In genomic region chr17:78342438-78343098, GRCh38 we compare ENCODE assay signal across 8 cellular contexts. TPM values are rescaled to one million over a fixed set of nuclear protein-coding genes. Genes with fewer than 3 reads are reported as not detected.
DNase-seq lines count a peak whose midpoint lies in the region; ATAC-seq and TF ChIP-seq lines count a peak whose summit lies in the region.

No MANE protein-coding gene starts in this region.

- peak overlapping the region; percentile 40 to 94 (median 94) for H3K27ac Mint-ChIP-seq in nephron
- no peak overlapping the region for H3K27ac Mint-ChIP-seq in activated CD8-positive, alpha-beta memory T cell treated with anti-CD3 and anti-CD28 coated beads, Interleukin-2, amount 10 ng/mL, durations not matched to agents 7 days and 5 days

- no peaks in the 10 kb centered on the region for H3K79me2 ChIP-seq in SU-DHL-6 (ENCODE audit: insufficient read depth, low read length)

- H3K4me2 ChIP-seq in SU-DHL-6 (ENCODE audit: low read depth, low read length, poor library complexity, severe bottlenecking): peak overlapping the region; percentile 32

- no peaks in the 10 kb centered on the region for H4K20me1 ChIP-seq in SU-DHL-6 (ENCODE audit: low read depth, low read length)

- peak; percentile 84 for DNase-seq in H4 (ENCODE audit: low spot score)
- DNase-seq in esophagus squamous epithelium (lab: John Stamatoyannopoulos, UW): no peak
- DNase-seq in GM13976 (ENCODE audit: low spot score): no peak
- DNase-seq in DMS79 treated with DMSO at 0.1 percent for 48 hours (lab: John Stamatoyannopoulos, UW): no peak
- no peak for DNase-seq in activated CD8-positive, alpha-beta memory T cell treated with anti-CD3 and anti-CD28 coated beads, Interleukin-2, amount 10 ng/mL, durations not matched to agents 7 days and 5 days

- H3K9me3 Mint-ChIP-seq in nephron: no peaks in the 10 kb centered on the region
- no peaks in the 10 kb centered on the region for H3K9me3 Mint-ChIP-seq in activated CD8-positive, alpha-beta memory T cell treated with anti-CD3 and anti-CD28 coated beads, Interleukin-2, amount 10 ng/mL, durations not matched to agents 7 days and 5 days (ENCODE audit: low read depth)

- H3K4me3 ChIP-seq in SU-DHL-6 (ENCODE audit: insufficient read depth, low read length, poor library complexity, severe bottlenecking) (no peak overlapping the region), esophagus squamous epithelium (peak overlapping the region; percentile 25 to 60 (median 40))

- peaks cover 5% of the 10 kb centered on the region for H3F3A ChIP-seq in SU-DHL-6 (ENCODE audit: insufficient read depth)

- no peak overlapping the region for H3K9ac ChIP-seq in SU-DHL-6 (ENCODE audit: low read length)

- no peak for TF ChIP-seq CTCF in SU-DHL-6 (IDR thresholded peaks at IDR 0.05; ENCODE audit: insufficient read depth, low read length, poor library complexity, severe bottlenecking)
- no peak for TF ChIP-seq CTCF in esophagus squamous epithelium (IDR thresholded peaks at IDR 0.05)
- no peak for TF ChIP-seq CTCF in nephron (IDR thresholded peaks at IDR 0.05; ENCODE audit: unreplicated experiment in 3 of 3)
- TF ChIP-seq CTCF in GM13976 (IDR thresholded peaks at IDR 0.05; ENCODE audit: borderline replicate concordance, control extremely low read depth, extremely low read depth, insufficient read depth, missing control alignments): no peak

- H3K36me3 ChIP-seq in SU-DHL-6 (ENCODE audit: low read length): no peaks in the 10 kb centered on the region
- no peaks in the 10 kb centered on the region for H3K36me3 ChIP-seq in esophagus squamous epithelium

- WGBS in esophagus squamous epithelium, 2 donors: 9 to 20% methylated on average over 2 to 13 of the region's 26 CpGs

- no peaks in the 10 kb centered on the region for H3K36me3 Mint-ChIP-seq in nephron (ENCODE audit: low read depth)
- no peaks in the 10 kb centered on the region for H3K36me3 Mint-ChIP-seq in activated CD8-positive, alpha-beta memory T cell treated with anti-CD3 and anti-CD28 coated beads, Interleukin-2, amount 10 ng/mL, durations not matched to agents 7 days and 5 days

- H3K9me2 ChIP-seq in SU-DHL-6 (replicated peaks; ENCODE audit: insufficient read depth, low read length): no peaks in the 10 kb centered on the region

- in situ Hi-C loops in GM13976 (cut with MboI; ENCODE audit: low sequenced_read_pairs, unreplicated experiment): no loop called here

- CTCF ChIA-PET in activated CD8-positive, alpha-beta memory T cell treated with anti-CD3 and anti-CD28 coated beads, Interleukin-2, amount 10 ng/mL, durations not matched to agents 7 days and 5 days (lab: Charles Lee): interaction anchor here (2.1 to 4.2 kb wide), 4 partner anchors 13 to 79 kb away, joined by 8 to 38 read pairs (median 12); partner anchors contain the start of gene SOCS3

- H3K27ac ChIP-seq in SU-DHL-6 (ENCODE audit: low read depth, low read length) (no peak overlapping the region), esophagus squamous epithelium (peak overlapping the region; percentile 84 to 95 (median 90))

- H3K9me3 ChIP-seq in SU-DHL-6 (ENCODE audit: insufficient read depth, low read length) (no peaks in the 10 kb centered on the region), esophagus squamous epithelium (no peaks in the 10 kb centered on the region)

- H3K4me1 ChIP-seq in esophagus squamous epithelium: peaks cover 37 to 91% (median 75%) of the 10 kb centered on the region in 3 donors

- no peak for TF ChIP-seq POLR2A in esophagus squamous epithelium (IDR thresholded peaks at IDR 0.05)

- no peak for ATAC-seq in HG02981 (IDR thresholded peaks at IDR 0.05; ENCODE audit: unreplicated experiment)
- no peak for ATAC-seq in activated CD8-positive, alpha-beta memory T cell treated with anti-CD3 and anti-CD28 coated beads, Interleukin-2, amount 10 ng/mL, durations not matched to agents 7 days and 5 days

- no peak overlapping the region for H2AFZ ChIP-seq in SU-DHL-6 (ENCODE audit: low read depth, low read length, severe bottlenecking)

- intact Hi-C loops in esophagus squamous epithelium (cut with DNase I): no loop called here

- H3K27me3 ChIP-seq in SU-DHL-6 (ENCODE audit: low read length) (no peaks in the 10 kb centered on the region), esophagus squamous epithelium (peaks cover 0 to 5% (median 0%) of the 10 kb centered on the region in 4 donors)

- peaks cover 3% of the 10 kb centered on the region for H3K27me3 Mint-ChIP-seq in nephron (ENCODE audit: low read depth)
- H3K27me3 Mint-ChIP-seq in activated CD8-positive, alpha-beta memory T cell treated with anti-CD3 and anti-CD28 coated beads, Interleukin-2, amount 10 ng/mL, durations not matched to agents 7 days and 5 days: peaks cover 17% of the 10 kb centered on the region

- peak overlapping the region; percentile 64 to 66 (median 65) for H3K4me3 Mint-ChIP-seq in nephron
- H3K4me3 Mint-ChIP-seq in activated CD8-positive, alpha-beta memory T cell treated with anti-CD3 and anti-CD28 coated beads, Interleukin-2, amount 10 ng/mL, durations not matched to agents 7 days and 5 days: no peak overlapping the region

- peaks cover 37% of the 10 kb centered on the region for H3K4me1 Mint-ChIP-seq in nephron
- H3K4me1 Mint-ChIP-seq in activated CD8-positive, alpha-beta memory T cell treated with anti-CD3 and anti-CD28 coated beads, Interleukin-2, amount 10 ng/mL, durations not matched to agents 7 days and 5 days: peaks cover 29% of the 10 kb centered on the region

RNA-seq across cellular contexts. Expression of gene SOCS3, which starts 17.3 kb away (rescaled TPM):
- total RNA-seq in H4 (2014; rRNA removed; shearing (Covaris generic)): 29.2 and 43.0 TPM in 2 replicates
- 10 to 100 TPM in 3 of 4 donors, 1 to 10 TPM in 1; 6.3 to 23.1 (median 17.1) TPM for total RNA-seq in esophagus squamous epithelium
- 10 to 100 TPM in 1 of 2 experiments, 1 to 10 TPM in 1; 9.9 to 21.3 TPM for total RNA-seq in activated CD8-positive, alpha-beta memory T cell treated with anti-CD3 and anti-CD28 coated beads, Interleukin-2, amount 10 ng/mL, durations not matched to agents 7 days and 5 days

RNA-seq across cellular contexts. Expression of gene PGS1, which starts 35.9 kb away (rescaled TPM):
- total RNA-seq in H4 (2014; rRNA removed; shearing (Covaris generic)): 20.4 and 27.5 TPM in 2 replicates
- total RNA-seq in esophagus squamous epithelium: 10 to 100 TPM; 18.6 to 32.4 (median 23.0) TPM
- total RNA-seq in activated CD8-positive, alpha-beta memory T cell treated with anti-CD3 and anti-CD28 coated beads, Interleukin-2, amount 10 ng/mL, durations not matched to agents 7 days and 5 days: 10 to 100 TPM; 52.2 to 70.2 TPM
